ENCODE assay signal across 9 cellular contexts in genomic region chr6:44245391-44245911, GRCh38. TPM values are rescaled to one million over a fixed set of nuclear protein-coding genes. Genes with fewer than 3 reads are reported as not detected.
DNase-seq lines count a peak whose midpoint lies in the region; ATAC-seq and TF ChIP-seq lines count a peak whose summit lies in the region.
"Had no signal": no experiment of that assay in that cellular context is flagged by ENCODE, and none has a peak within 500 bp of the region (broad histone marks: within the 10 kb centered on the region; RNA-seq: fewer than 3 reads in every experiment).

No MANE protein-coding gene starts in this region.

- peak overlapping the region; percentile 54 for H3K18ac ChIP-seq in trophoblast cell (ENCODE audit: low read length)

- H2AFZ ChIP-seq in fibroblast of lung (ENCODE audit: low read length), result peak overlapping the region; percentile 74
- H2AFZ ChIP-seq in trophoblast cell (ENCODE audit: insufficient read depth, low read length, poor library complexity), result no peak overlapping the region

- H3K27me3 ChIP-seq in RWPE2 (ENCODE audit: insufficient read depth, poor library complexity, severe bottlenecking), result no peaks in the 10 kb centered on the region
- H3K27me3 ChIP-seq in fibroblast of lung (ENCODE audit: control insufficient read depth, insufficient read depth, low read length), result no peaks in the 10 kb centered on the region
- H3K27me3 ChIP-seq in trophoblast cell (ENCODE audit: insufficient read depth, low read length), result no peaks in the 10 kb centered on the region

- peak overlapping the region; percentile 57 for H4K12ac ChIP-seq in trophoblast cell (ENCODE audit: low read depth, low read length)

- peaks cover 59% of the 10 kb centered on the region for H3K36me3 Mint-ChIP-seq in Calu3 (ENCODE audit: insufficient read depth, unreplicated experiment)

- ATAC-seq in RWPE2 (ENCODE audit: low read depth), result no peak
- no peak for ATAC-seq in HG02852 (IDR thresholded peaks at IDR 0.05; ENCODE audit: unreplicated experiment)
- ATAC-seq in GM21360 (IDR thresholded peaks at IDR 0.05; ENCODE audit: unreplicated experiment), result no peak

- H3K79me2 ChIP-seq in fibroblast of lung (ENCODE audit: control insufficient read depth, insufficient read depth, low read length), result peaks cover 36% of the 10 kb centered on the region
- peaks cover 21% of the 10 kb centered on the region for H3K79me2 ChIP-seq in trophoblast cell (ENCODE audit: control insufficient read depth, insufficient read depth, low read length, poor library complexity)

- H3K27ac ChIP-seq in RWPE2 (ENCODE audit: poor library complexity, severe bottlenecking), result peak overlapping the region; percentile 89
- no peak overlapping the region for H3K27ac ChIP-seq in fibroblast of lung (ENCODE audit: insufficient read depth, low read length)
- no peak overlapping the region for H3K27ac ChIP-seq in trophoblast cell (ENCODE audit: low read depth, low read length)

- H3K4ac ChIP-seq in trophoblast cell (ENCODE audit: low read depth, low read length), result no peak overlapping the region

- peak overlapping the region; percentile 31 for H4K91ac ChIP-seq in trophoblast cell (ENCODE audit: low read depth, low read length)

- H3K4me3 ChIP-seq in RWPE2 (ENCODE audit: severe bottlenecking) (peak overlapping the region; percentile 93), fibroblast of lung (replicated peaks in 1 of 4; ENCODE audit: control extremely low read depth in 1 of 4, insufficient read depth in 1 of 4, low read depth in 3 of 4, low read length in 4 of 4) (peak overlapping the region; percentile 49 to 91 (median 77)), trophoblast cell (ENCODE audit: low read depth, low read length) (peak overlapping the region; percentile 60)

- H4K8ac ChIP-seq in trophoblast cell (ENCODE audit: low read depth, low read length), result peak overlapping the region; percentile 72

- no peak for TF ChIP-seq CTCF in Calu3 (IDR thresholded peaks at IDR 0.05; ENCODE audit: unreplicated experiment)
- TF ChIP-seq CTCF in RWPE2 (IDR thresholded peaks at IDR 0.05; ENCODE audit: poor library complexity, severe bottlenecking), result no peak
- TF ChIP-seq CTCF in fibroblast of lung (conservative IDR thresholded peaks at IDR 0.05 in 1 of 2, IDR thresholded peaks at IDR 0.05 in 1 of 2; ENCODE audit: low read depth in 1 of 2, low read length in 2 of 2), result no peak

- peak overlapping the region; percentile 16 for H3K14ac ChIP-seq in trophoblast cell (ENCODE audit: low read length)

- H3K4me1 ChIP-seq in RWPE2 (ENCODE audit: insufficient read depth, poor library complexity, severe bottlenecking), result peaks cover 9% of the 10 kb centered on the region
- H3K4me1 ChIP-seq in fibroblast of lung (ENCODE audit: control insufficient read depth, extremely low read depth, insufficient read depth, low read length), result peaks cover 4% of the 10 kb centered on the region
- H3K4me1 ChIP-seq in trophoblast cell (ENCODE audit: control insufficient read depth in 1 of 2, insufficient read depth in 2 of 2, low read length in 2 of 2), result peaks cover 2 to 10% of the 10 kb centered on the region in 2 experiments

- peaks cover 16% of the 10 kb centered on the region for H3K79me1 ChIP-seq in trophoblast cell (ENCODE audit: low read length)

- CTCF ChIA-PET in Calu3 (lab: Charles Lee), result interaction anchor here (0.5 to 2.6 kb wide), 3 partner anchors 8 to 133 kb away, joined by 7 to 16 read pairs (median 9); partner anchors contain the start of gene SLC29A1

- no TSS peak for BruUV-seq in Calu3 (replicated peaks; lab: Mats Ljungman, UMichigan)

- H3K9ac ChIP-seq in fibroblast of lung (ENCODE audit: insufficient read depth, low read length) (no peak overlapping the region), trophoblast cell (ENCODE audit: low read length) (no peak overlapping the region)

- DNase-seq in Calu3 (no peak), RWPE2 (ENCODE audit: low spot score) (no peak), fibroblast of lung (ENCODE audit: low read depth in 2 of 2) (no peak), trophoblast cell (no peak), OCI-M1 (lab: John Stamatoyannopoulos, UW) (no peak), DMS53 (lab: John Stamatoyannopoulos, UW) (no peak)

- H2AK5ac ChIP-seq in trophoblast cell (ENCODE audit: low read length), result peak overlapping the region; percentile 16

- H4K20me1 ChIP-seq in fibroblast of lung (ENCODE audit: control insufficient read depth, extremely low read depth, insufficient read depth, low read length), result peaks cover 6% of the 10 kb centered on the region

- peak overlapping the region; percentile 12 for H2BK12ac ChIP-seq in trophoblast cell (ENCODE audit: low read length)

- peaks cover 34% of the 10 kb centered on the region for H3K36me3 ChIP-seq in RWPE2 (ENCODE audit: low read depth)
- H3K36me3 ChIP-seq in fibroblast of lung (ENCODE audit: control insufficient read depth, insufficient read depth, low read length), result peaks cover 8% of the 10 kb centered on the region
- H3K36me3 ChIP-seq in trophoblast cell (ENCODE audit: control insufficient read depth in 1 of 2, insufficient read depth in 2 of 2, low read length in 2 of 2), result peaks cover 10 to 19% of the 10 kb centered on the region in 2 experiments

- peaks cover 31% of the 10 kb centered on the region for H3K4me1 Mint-ChIP-seq in Calu3 (ENCODE audit: low read depth, unreplicated experiment)

- no peaks in the 10 kb centered on the region for H3K9me3 Mint-ChIP-seq in Calu3 (ENCODE audit: low read depth, unreplicated experiment)

- no peak overlapping the region for H2BK5ac ChIP-seq in trophoblast cell (ENCODE audit: low read depth, low read length, poor library complexity)

- no peak overlapping the region for H3K23ac ChIP-seq in trophoblast cell (ENCODE audit: low read length)

- intact Hi-C loops in Calu3 (cut with micrococcal nuclease; ENCODE audit: unreplicated experiment), result no loop called here

- H3K4me2 ChIP-seq in fibroblast of lung (ENCODE audit: extremely low read depth, insufficient read depth, low read length) (peak overlapping the region; percentile 80), trophoblast cell (ENCODE audit: low read length) (peak overlapping the region; percentile 86)

- peak overlapping the region; percentile 88 for H3K4me3 Mint-ChIP-seq in Calu3 (ENCODE audit: low read depth, unreplicated experiment)

- peak overlapping the region; percentile 11 for H3K27ac Mint-ChIP-seq in Calu3 (ENCODE audit: unreplicated experiment)

- H3K9me3 ChIP-seq in RWPE2 (ENCODE audit: severe bottlenecking) (no peaks in the 10 kb centered on the region), fibroblast of lung (ENCODE audit: control insufficient read depth, insufficient read depth, low read depth, low read length) (no peaks in the 10 kb centered on the region), trophoblast cell (ENCODE audit: insufficient read depth, low read depth, low read length) (peaks cover 1% of the 10 kb centered on the region)

- H3K27me3 Mint-ChIP-seq in Calu3 (ENCODE audit: unreplicated experiment), result no peaks in the 10 kb centered on the region

- no CpG with 5 or more reads among the region's 12 CpGs for WGBS in trophoblast cell (ENCODE audit: extremely low coverage, insufficient coverage, insufficient read length)

- H2BK120ac ChIP-seq in trophoblast cell (ENCODE audit: insufficient read depth, low read length, poor library complexity), result peak overlapping the region; percentile 19

RNA-seq across cellular contexts. Expression of gene HSP90AB1, which starts 1.4 kb away (rescaled TPM):
- 2,072 and 2,073 TPM in 2 replicates for total RNA-seq in Calu3 (2022)
- 449 and 452 TPM in 2 replicates for total RNA-seq in fibroblast of lung
- polyA plus RNA-seq in fibroblast of lung, result 775 and 1,146 TPM in 2 replicates
- polyA plus RNA-seq in fibroblast of lung (2012), result 584 and 848 TPM in 2 replicates
- 305 and 449 TPM in 2 replicates for polyA minus RNA-seq in fibroblast of lung (ENCODE audit: low replicate concordance)
- polyA plus RNA-seq in trophoblast cell (2013), result 916 and 940 TPM in 2 replicates

RNA-seq across cellular contexts. Expression of gene SLC35B2, which starts 11.9 kb away (rescaled TPM):
- 129 and 143 TPM in 2 replicates for total RNA-seq in Calu3 (2022)
- total RNA-seq in fibroblast of lung, result 57.0 and 88.4 TPM in 2 replicates
- 89.4 and 94.1 TPM in 2 replicates for polyA plus RNA-seq in fibroblast of lung
- 66.0 and 83.4 TPM in 2 replicates for polyA plus RNA-seq in fibroblast of lung (2012)
- 109 and 171 TPM in 2 replicates for polyA minus RNA-seq in fibroblast of lung (ENCODE audit: low replicate concordance)
- polyA plus RNA-seq in trophoblast cell (2013), result 48.9 and 52.5 TPM in 2 replicates

RNA-seq across cellular contexts. Expression of gene NFKBIE, which starts 19.9 kb away (rescaled TPM):
- 32.7 and 37.8 TPM in 2 replicates for total RNA-seq in Calu3 (2022)
- total RNA-seq in fibroblast of lung, result 5.4 and 6.4 TPM in 2 replicates
- 1.6 and 3.7 TPM in 2 replicates for polyA plus RNA-seq in fibroblast of lung
- polyA plus RNA-seq in fibroblast of lung (2012), result 3.8 and 5.9 TPM in 2 replicates
- 0.71 and 7.1 TPM in 2 replicates for polyA minus RNA-seq in fibroblast of lung (ENCODE audit: low replicate concordance)
- 8.6 and 10.1 TPM in 2 replicates for polyA plus RNA-seq in trophoblast cell (2013)

RNA-seq across cellular contexts. Expression of gene SLC29A1, which starts 22.1 kb away (rescaled TPM):
- total RNA-seq in Calu3 (2022), result 90.1 and 92.8 TPM in 2 replicates
- total RNA-seq in fibroblast of lung, result 7.7 and 13.4 TPM in 2 replicates
- 21.9 and 43.6 TPM in 2 replicates for polyA plus RNA-seq in fibroblast of lung
- polyA plus RNA-seq in fibroblast of lung (2012), result 16.4 and 32.8 TPM in 2 replicates
- 48.1 and 108 TPM in 2 replicates for polyA minus RNA-seq in fibroblast of lung (ENCODE audit: low replicate concordance)
- polyA plus RNA-seq in trophoblast cell (2013), result 99.2 and 101 TPM in 2 replicates

RNA-seq across cellular contexts. Expression of gene TMEM151B, which starts 24.8 kb away (rescaled TPM):
- 0.12 TPM in 1 of 2 replicates, not detected in the other for total RNA-seq in Calu3 (2022)
- under 0.01 TPM in 2 replicates for total RNA-seq in fibroblast of lung
- not detected in 2 replicates for polyA plus RNA-seq in fibroblast of lung
- polyA plus RNA-seq in fibroblast of lung (2012), result not detected in 2 replicates
- not detected in 2 replicates for polyA minus RNA-seq in fibroblast of lung (ENCODE audit: low replicate concordance)
- polyA plus RNA-seq in trophoblast cell (2013), result 0.01 TPM in 2 replicates
- total RNA-seq: lung microvascular endothelial cell had no signal
